In the genomic region with DNA sequence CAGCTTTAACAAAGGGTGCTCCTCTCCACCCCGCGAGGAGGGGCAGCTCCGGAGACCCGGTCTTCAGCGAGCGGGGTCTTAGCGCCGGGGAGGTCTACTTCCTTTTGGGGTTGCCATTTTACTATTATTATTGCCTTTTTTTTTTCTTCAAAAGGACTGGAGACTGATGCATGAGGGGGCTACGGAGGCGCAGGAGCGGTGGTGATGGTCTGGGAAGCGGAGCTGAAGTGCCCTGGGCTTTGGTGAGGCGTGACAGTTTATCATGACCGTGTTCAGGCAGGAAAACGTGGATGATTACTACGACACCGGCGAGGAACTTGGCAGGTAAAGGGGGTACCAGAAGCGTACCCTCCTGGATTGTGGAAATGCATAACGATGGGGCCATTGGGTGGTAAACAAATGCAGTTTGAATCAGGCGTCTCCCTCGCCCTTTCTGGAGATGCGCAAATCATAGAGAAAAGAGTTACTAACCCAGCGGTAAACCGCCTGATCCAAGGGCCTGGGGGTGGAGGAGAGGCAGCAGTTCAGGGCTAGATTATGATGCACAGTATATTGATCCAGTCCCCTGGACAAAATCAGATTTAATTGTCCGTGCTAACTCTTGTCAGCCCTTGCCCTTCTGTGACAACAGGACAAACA, we compare ENCODE assay signal across 9 cellular contexts. TPM values are rescaled to one million over a fixed set of nuclear protein-coding genes. Genes with fewer than 3 reads are reported as not detected.
DNase-seq lines count a peak whose midpoint lies in the region; ATAC-seq and TF ChIP-seq lines count a peak whose summit lies in the region.
"Had no signal": no experiment of that assay in that cellular context is flagged by ENCODE, and none has a peak within 500 bp of the region (broad histone marks: within the 10 kb centered on the region; RNA-seq: fewer than 3 reads in every experiment).

No MANE protein-coding gene starts in this region.

- H3K9me2 ChIP-seq in Loucy (replicated peaks; ENCODE audit: low read depth, low read length), result no peaks in the 10 kb centered on the region

- H3K4me3 ChIP-seq in BLaER1 treated with 17β-estradiol and CSF1 and Interleukin-3, amounts not matched to agents 10 nM and 100 nM, result peak overlapping the region; percentile 49 to 70 (median 58); a peak in 19 of 20 replicates
- peak overlapping the region; percentile 77 for H3K4me3 ChIP-seq in Loucy (ENCODE audit: low read length, poor library complexity, severe bottlenecking)

- H3K27ac Mint-ChIP-seq in nephron progenitor cell, result peak overlapping the region; percentile 49
- H3K27ac Mint-ChIP-seq: activated B cell treated with CpG ODN at 0.5 μM for 24 hours had no signal

- peak overlapping the region in 3 of 11 experiments; percentile 66 to 79 (median 77); a peak in 6 of 22 replicates for H3K27ac ChIP-seq in BLaER1 treated with 17β-estradiol and CSF1 and Interleukin-3, amounts not matched to agents 10 nM and 100 nM
- H3K27ac ChIP-seq in substantia nigra (ENCODE audit: low read depth, low read length, poor library complexity, severe bottlenecking), result no peak overlapping the region

- peaks cover 0 to 10% (median 0%) of the 10 kb centered on the region in 11 experiments; a peak in 1 of 22 replicates for H4K20me1 ChIP-seq in BLaER1 treated with 17β-estradiol and CSF1 and Interleukin-3, amounts not matched to agents 10 nM and 100 nM
- no peaks in the 10 kb centered on the region for H4K20me1 ChIP-seq in Loucy (ENCODE audit: insufficient read depth, low read length, poor library complexity, severe bottlenecking)

- H3K27me3 Mint-ChIP-seq in nephron progenitor cell (ENCODE audit: low read depth, poor library complexity), result peaks cover 4% of the 10 kb centered on the region

- peaks cover 0 to 21% (median 18%) of the 10 kb centered on the region in 11 experiments; a peak in 17 of 22 replicates for H3K9me3 ChIP-seq in BLaER1 treated with 17β-estradiol and CSF1 and Interleukin-3, amounts not matched to agents 10 nM and 100 nM (replicated peaks in 1 of 11)
- H3K9me3 ChIP-seq in Loucy (ENCODE audit: insufficient read depth, low read depth, low read length), result no peaks in the 10 kb centered on the region

- H3K4me1 Mint-ChIP-seq in nephron progenitor cell, result peaks cover 38% of the 10 kb centered on the region

- H3K36me3 ChIP-seq in BLaER1 treated with 17β-estradiol and CSF1 and Interleukin-3, amounts not matched to agents 10 nM and 100 nM, result no peaks in the 10 kb centered on the region
- H3K36me3 ChIP-seq in Loucy (ENCODE audit: insufficient read depth, low read length), result no peaks in the 10 kb centered on the region

- H3K27me3 ChIP-seq in BLaER1 treated with 17β-estradiol and CSF1 and Interleukin-3, amounts not matched to agents 10 nM and 100 nM, result peaks cover 15 to 63% (median 47%) of the 10 kb centered on the region in 11 experiments; a peak in 21 of 22 replicates
- H3K27me3 ChIP-seq in Loucy (ENCODE audit: insufficient read depth, low read length, poor library complexity, severe bottlenecking), result no peaks in the 10 kb centered on the region

- peak overlapping the region; percentile 82 to 95 (median 87); a peak in 21 of 22 replicates for H3K4me2 ChIP-seq in BLaER1 treated with 17β-estradiol and CSF1 and Interleukin-3, amounts not matched to agents 10 nM and 100 nM
- peak overlapping the region; percentile 68 for H3K4me2 ChIP-seq in Loucy (ENCODE audit: low read depth, low read length, poor library complexity, severe bottlenecking)

- H2AFZ ChIP-seq in Loucy (ENCODE audit: low read length), result peak overlapping the region; percentile 72

- no peaks in the 10 kb centered on the region for H3F3A ChIP-seq in Loucy (ENCODE audit: low read depth)

- DNase-seq in dermis blood vessel endothelial cell (peak; percentile 39), nephron progenitor cell (peak; percentile 26), pons (ENCODE audit: low spot score) (no peak), substantia nigra (lab: John Stamatoyannopoulos, UW) (no peak), DMS 273 treated with DMSO at 0.1 percent for 48 hours (lab: John Stamatoyannopoulos, UW) (no peak)
- DNase-seq: activated B cell treated with CpG ODN at 0.5 μM for 24 hours had no signal

- H3K4me3 Mint-ChIP-seq in nephron progenitor cell, result peak overlapping the region; percentile 90

- ATAC-seq in GM21825 (IDR thresholded peaks at IDR 0.05; ENCODE audit: unreplicated experiment), result no peak

- peaks cover 35 to 91% (median 58%) of the 10 kb centered on the region in 10 experiments for H3K4me1 ChIP-seq in BLaER1 treated with 17β-estradiol and CSF1 and Interleukin-3, amounts not matched to agents 10 nM and 100 nM
- H3K4me1 ChIP-seq in Loucy (ENCODE audit: insufficient read depth, low read length, poor library complexity, severe bottlenecking), result peaks cover 18% of the 10 kb centered on the region

- H3K9ac ChIP-seq in BLaER1 treated with 17β-estradiol and CSF1 and Interleukin-3, amounts not matched to agents 10 nM and 100 nM, result peak overlapping the region in 4 of 11 experiments; percentile 26 to 93 (median 77); a peak in 7 of 22 replicates
- peak overlapping the region; percentile 74 for H3K9ac ChIP-seq in Loucy (ENCODE audit: low read depth, low read length, poor library complexity, severe bottlenecking)

- peaks cover 20% of the 10 kb centered on the region for H3K36me3 Mint-ChIP-seq in nephron progenitor cell (ENCODE audit: low read depth)

- no peak for TF ChIP-seq CTCF in Loucy (conservative IDR thresholded peaks at IDR 0.05; ENCODE audit: low read length)
- TF ChIP-seq CTCF in nephron progenitor cell (IDR thresholded peaks at IDR 0.05), result no peak

- H3K9me3 Mint-ChIP-seq in nephron progenitor cell, result no peaks in the 10 kb centered on the region
- H3K9me3 Mint-ChIP-seq: activated B cell treated with CpG ODN at 0.5 μM for 24 hours had no signal

- H3K79me2 ChIP-seq in Loucy (ENCODE audit: insufficient read depth, low read length), result peaks cover 19% of the 10 kb centered on the region; the same call in 1 of the 2 replicates

RNA-seq across cellular contexts. Expression of a gene that starts 1.3 kb away (rescaled TPM):
- total RNA-seq in dermis blood vessel endothelial cell, result 51.6 and 55.0 TPM in 2 replicates

Comparison
In these comparisons a context has a peak if more than half of its experiments do, and no peak if none do; other contexts are left out.
1. DNase-seq: peak in dermis blood vessel endothelial cell (single experiment) and nephron progenitor cell (single experiment); none in pons (single experiment), substantia nigra (0 of 49) and DMS 273 treated with DMSO at 0.1 percent for 48 hours (single experiment).